In genomic region chr9:75087279-75087823, GRCh38 we compare ENCODE assay signal across 8 cellular contexts.
DNase-seq lines count a peak whose midpoint lies in the region; ATAC-seq lines count a peak whose summit lies in the region.

No MANE protein-coding gene starts in this region.

- in situ Hi-C loops in ACHN (cut with HindIII; ENCODE audit: low pct_ligation_motif_present, low pct_unique_long_range_greater_than_20kb, low sequenced_read_pairs): no loop called here

- peak; percentile 45 for DNase-seq in ACHN
- peak; percentile 87 for DNase-seq in OCI-M1 (lab: John Stamatoyannopoulos, UW)
- DNase-seq in hepatic stellate cell (ENCODE audit: low spot score): peak; percentile 51
- DNase-seq in skeletal muscle cell (ENCODE audit: low read depth): no peak
- no peak for DNase-seq in NCI-H446 treated with DMSO at 0.1 percent for 48 hours (lab: John Stamatoyannopoulos, UW)

- H3K27ac Mint-ChIP-seq in activated naive CD8-positive, alpha-beta T cell: peak overlapping the region; percentile 95

- H3K4me1 Mint-ChIP-seq in activated naive CD8-positive, alpha-beta T cell (ENCODE audit: low read depth): peaks cover 76% of the 10 kb centered on the region

- no peaks in the 10 kb centered on the region for H3K9me3 Mint-ChIP-seq in activated naive CD8-positive, alpha-beta T cell (ENCODE audit: low read depth)

- H3K4me3 ChIP-seq in skeletal muscle cell (ENCODE audit: low read depth, low read length): peak overlapping the region; percentile 94

- peak overlapping the region; percentile 93 for H3K4me3 Mint-ChIP-seq in activated naive CD8-positive, alpha-beta T cell

- ATAC-seq in GM18502 (IDR thresholded peaks at IDR 0.05; ENCODE audit: poor library complexity, unreplicated experiment): peak; percentile 32
- peak; percentile 21 for ATAC-seq in HG03045 (IDR thresholded peaks at IDR 0.05; ENCODE audit: unreplicated experiment)

- H3K27me3 Mint-ChIP-seq in activated naive CD8-positive, alpha-beta T cell: no peaks in the 10 kb centered on the region

- H3K36me3 Mint-ChIP-seq in activated naive CD8-positive, alpha-beta T cell: no peaks in the 10 kb centered on the region

Comparison
In these comparisons a context has a peak if more than half of its experiments do, and no peak if none do; other contexts are left out.
1. DNase-seq: peak in ACHN (single experiment), OCI-M1 (single experiment) and hepatic stellate cell (single experiment); none in skeletal muscle cell (single experiment) and NCI-H446 treated with DMSO at 0.1 percent for 48 hours (single experiment).